ENCODE assay signal across 1 cellular context in the genomic region with DNA sequence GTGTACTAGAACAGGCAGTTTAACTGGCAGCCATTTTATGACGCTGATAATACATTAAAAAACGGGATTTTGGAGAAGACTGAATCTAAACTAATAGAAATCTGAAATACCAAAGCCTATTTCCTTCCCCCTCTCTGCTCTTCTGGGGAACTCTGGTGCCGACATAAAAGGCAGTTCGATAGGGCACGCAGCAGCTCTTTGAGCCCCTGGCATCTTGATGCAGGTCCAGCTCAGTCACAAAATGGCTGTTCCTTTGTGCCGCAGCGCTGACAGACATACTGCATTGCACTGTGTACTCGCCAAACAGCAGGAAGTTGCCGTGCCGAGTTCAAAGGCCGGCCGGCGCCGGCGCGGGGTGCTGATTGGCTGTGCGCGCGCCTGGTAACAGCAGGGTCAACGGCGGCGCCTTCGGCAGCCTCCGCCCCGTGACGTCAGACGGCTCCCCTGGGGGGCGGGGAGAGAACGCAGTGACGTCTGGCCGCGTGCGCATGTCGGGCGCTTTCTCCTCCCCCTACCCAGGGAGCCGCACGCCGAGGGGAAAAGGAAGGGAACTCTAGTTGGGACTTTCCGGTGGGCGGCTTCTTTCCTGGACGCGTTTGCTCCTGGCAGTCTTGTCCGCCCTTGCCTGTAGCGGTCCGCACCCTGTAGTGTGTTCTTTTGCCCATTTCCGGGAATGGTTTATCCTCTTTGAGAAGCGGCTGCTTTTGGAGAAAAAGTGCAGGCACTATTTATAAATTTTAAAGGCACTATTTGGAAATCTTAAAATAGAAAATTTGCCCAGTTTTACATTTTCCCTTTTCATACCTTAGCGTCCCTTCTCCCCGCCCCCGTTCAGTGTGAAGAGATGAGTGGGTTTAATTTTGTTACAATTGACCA.
TF ChIP-seq lines count a peak whose summit lies in the region.

No MANE protein-coding gene starts in this region.

TF ChIP-seq in HepG2, 621 proteins besides CTCF, POLR2A, EP300 and RAD21 (continued from another document and continues in another):
- TF ChIP-seq KIAA2018 (CRISPR knock-in tag; IDR thresholded peaks at IDR 0.05; ENCODE audit: borderline replicate concordance), result 0 out of 2 replicates have a peak, but pooled peaks have one; percentile 25
- peak; percentile 96 for TF ChIP-seq MIER3 (CRISPR knock-in tag; IDR thresholded peaks at IDR 0.05; ENCODE audit: borderline replicate concordance)
- no peak for TF ChIP-seq ZNF468 (CRISPR knock-in tag; IDR thresholded peaks at IDR 0.05)
- no peak; the same call in 1 of the 2 replicates for TF ChIP-seq RFX1 (IDR thresholded peaks at IDR 0.05)
- TF ChIP-seq ZNF234 (CRISPR knock-in tag; conservative IDR thresholded peaks at IDR 0.05), result no peak
- TF ChIP-seq ZSCAN5A (CRISPR knock-in tag; IDR thresholded peaks at IDR 0.05; ENCODE audit: borderline replicate concordance), result no peak
- TF ChIP-seq XRCC5 (optimal IDR thresholded peaks at IDR 0.05; ENCODE audit: low read length), result peak; percentile 87
- peak; percentile 71; the same call in 1 of the 2 replicates for TF ChIP-seq MIER2 (CRISPR knock-in tag; IDR thresholded peaks at IDR 0.05)
- TF ChIP-seq FOXO1 (CRISPR knock-in tag; IDR thresholded peaks at IDR 0.05), result peak; percentile 83
- no peak for TF ChIP-seq XBP1 (CRISPR knock-in tag; IDR thresholded peaks at IDR 0.05)
- TF ChIP-seq ZBTB43 (CRISPR knock-in tag; conservative IDR thresholded peaks at IDR 0.05), result peak; percentile 76; the same call in 1 of the 2 replicates
- TF ChIP-seq RBAK (CRISPR knock-in tag; IDR thresholded peaks at IDR 0.05), result no peak
- no peak for TF ChIP-seq BRCA1 (CRISPR knock-in tag; IDR thresholded peaks at IDR 0.05)
- peak; percentile 100 for TF ChIP-seq AGO2 (optimal IDR thresholded peaks at IDR 0.05; ENCODE audit: low read depth, low read length)
- peak; percentile 97 for TF ChIP-seq NFRKB (IDR thresholded peaks at IDR 0.05)
- no peak for TF ChIP-seq HMG20A (CRISPR knock-in tag; IDR thresholded peaks at IDR 0.05; ENCODE audit: borderline replicate concordance)
- TF ChIP-seq PRPF4 (IDR thresholded peaks at IDR 0.05; ENCODE audit: low read depth, low read length, poor library complexity, severe bottlenecking), result no peak
- TF ChIP-seq ZBTB7A (CRISPR knock-in tag; IDR thresholded peaks at IDR 0.05), result no peak
- TF ChIP-seq, protein P1, sequence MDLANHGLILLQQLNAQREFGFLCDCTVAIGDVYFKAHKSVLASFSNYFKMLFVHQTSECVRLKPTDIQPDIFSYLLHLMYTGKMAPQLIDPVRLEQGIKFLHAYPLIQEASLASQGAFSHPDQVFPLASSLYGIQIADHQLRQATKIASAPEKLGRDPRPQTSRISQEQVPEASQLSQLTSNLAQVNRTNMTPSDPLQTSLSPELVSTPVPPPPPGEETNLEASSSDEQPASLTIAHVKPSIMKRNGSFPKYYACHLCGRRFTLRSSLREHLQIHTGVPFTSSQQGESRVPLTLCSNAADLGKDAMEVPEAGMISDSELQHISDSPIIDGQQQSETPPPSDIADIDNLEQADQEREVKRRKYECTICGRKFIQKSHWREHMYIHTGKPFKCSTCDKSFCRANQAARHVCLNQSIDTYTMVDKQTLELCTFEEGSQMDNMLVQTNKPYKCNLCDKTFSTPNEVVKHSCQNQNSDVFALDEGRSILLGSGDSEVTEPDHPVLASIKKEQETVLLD (CRISPR knock-in tag; IDR thresholded peaks at IDR 0.05; ENCODE audit: low read depth), result no peak
- TF ChIP-seq ZNF816 (CRISPR knock-in tag; IDR thresholded peaks at IDR 0.05; ENCODE audit: borderline replicate concordance), result peak; percentile 51; the same call in 1 of the 2 replicates
- TF ChIP-seq ZNF83 (CRISPR knock-in tag; IDR thresholded peaks at IDR 0.05; ENCODE audit: borderline replicate concordance), result 0 out of 2 replicates have a peak, but pooled peaks have one; percentile 19
- TF ChIP-seq MAF1 (CRISPR knock-in tag; IDR thresholded peaks at IDR 0.05; ENCODE audit: borderline replicate concordance), result 0 out of 2 replicates have a peak, but pooled peaks have one; percentile 45
- peak; percentile 75 for TF ChIP-seq PHF8 (CRISPR knock-in tag; IDR thresholded peaks at IDR 0.05)
- peak; percentile 51; the same call in 1 of the 2 replicates for TF ChIP-seq MIXL1 (CRISPR knock-in tag; IDR thresholded peaks at IDR 0.05)
- TF ChIP-seq ETS1 (CRISPR knock-in tag; IDR thresholded peaks at IDR 0.05), result no peak
- peak; percentile 74; the same call in 1 of the 2 replicates for TF ChIP-seq ZNF232 (CRISPR knock-in tag; IDR thresholded peaks at IDR 0.05; ENCODE audit: borderline replicate concordance)
- TF ChIP-seq U2AF1 (optimal IDR thresholded peaks at IDR 0.05; ENCODE audit: low read depth, low read length), result peak; percentile 40
- TF ChIP-seq, protein P2, sequence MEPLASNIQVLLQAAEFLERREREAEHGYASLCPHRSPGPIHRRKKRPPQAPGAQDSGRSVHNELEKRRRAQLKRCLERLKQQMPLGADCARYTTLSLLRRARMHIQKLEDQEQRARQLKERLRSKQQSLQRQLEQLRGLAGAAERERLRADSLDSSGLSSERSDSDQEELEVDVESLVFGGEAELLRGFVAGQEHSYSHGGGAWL (CRISPR knock-in tag; IDR thresholded peaks at IDR 0.05), result peak; percentile 67
- TF ChIP-seq ZNF747 (CRISPR knock-in tag; IDR thresholded peaks at IDR 0.05; ENCODE audit: borderline replicate concordance), result peak; percentile 42; the same call in 1 of the 2 replicates
- no peak for TF ChIP-seq WIZ (CRISPR knock-in tag; IDR thresholded peaks at IDR 0.05)
- TF ChIP-seq NFE2L1 (CRISPR knock-in tag; IDR thresholded peaks at IDR 0.05; ENCODE audit: borderline replicate concordance), result no peak
- TF ChIP-seq ZNF781 (CRISPR knock-in tag; IDR thresholded peaks at IDR 0.05; ENCODE audit: borderline replicate concordance, not compliant biosample characterization), result peak; percentile 61
- TF ChIP-seq POGK (CRISPR knock-in tag; conservative IDR thresholded peaks at IDR 0.05), result peak; percentile 76
- peak; percentile 93 for TF ChIP-seq NFYB (CRISPR knock-in tag; IDR thresholded peaks at IDR 0.05)
- no peak for TF ChIP-seq CREBL2 (CRISPR knock-in tag; IDR thresholded peaks at IDR 0.05; ENCODE audit: borderline replicate concordance)
- peak; percentile 78; the same call in 1 of the 2 replicates for TF ChIP-seq ISL2 (CRISPR knock-in tag; IDR thresholded peaks at IDR 0.05)
- peak; percentile 90; the same call in 1 of the 2 replicates for TF ChIP-seq KLF9 (CRISPR knock-in tag; IDR thresholded peaks at IDR 0.05; ENCODE audit: low read depth)
